Comparison of ENCODE assay signal across 8 cellular contexts in the genomic region with DNA sequence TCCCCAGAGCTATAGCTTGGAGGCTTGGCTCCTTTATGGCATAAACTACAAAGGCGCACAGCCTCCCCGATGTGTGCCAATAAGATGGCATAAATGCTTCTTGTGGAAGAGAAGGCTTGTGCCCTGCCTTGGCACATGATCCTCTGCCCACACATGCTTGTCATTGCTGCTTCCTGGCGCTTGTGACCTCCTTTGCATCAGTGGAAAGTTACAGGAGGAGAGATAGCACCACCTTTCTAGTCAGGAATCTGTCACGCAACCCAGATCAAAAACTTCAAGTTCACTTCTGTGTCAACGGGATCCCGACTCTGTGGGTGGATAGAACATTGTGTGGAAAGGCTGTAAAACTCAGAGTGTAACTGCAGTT.
A peak's percentile ranks its signal among the peaks of the same experiment; 100 is the strongest.
DNase-seq lines count a peak whose midpoint lies in the region; ATAC-seq and TF ChIP-seq lines count a peak whose summit lies in the region.

No MANE protein-coding gene starts in this region.

- DNase-seq in T-cell (peak in 7 of 34 experiments; percentile 5 to 48 (median 17)), mucosa of descending colon (no peak), NCI-H345 (lab: John Stamatoyannopoulos, UW) (no peak), HCEC 1CT (no peak)
- peak; percentile 68 to 87 for DNase-seq in activated naive CD4-positive, alpha-beta T cell treated with anti-CD3 and anti-CD28 coated beads, Interleukin-2, amount 50 U/mL, for 72 hours (ENCODE audit: low spot score in 2 of 2)
- peak in 5 of 6 experiments; percentile 14 to 43 (median 20) for DNase-seq in stimulated activated naive CD4-positive, alpha-beta T cell (lab: John Stamatoyannopoulos, UW)

- no peaks in the 10 kb centered on the region for H3K9me3 ChIP-seq in mucosa of descending colon

- CTCF ChIA-PET in T-cell (lab: Charles Lee): interaction anchor here (0.6 to 0.7 kb wide), 3 partner anchors 28 to 194 kb away, joined by 3 to 10 read pairs (median 4); no protein-coding TSS in a partner anchor

- intact Hi-C loops in mucosa of descending colon (cut with DNase I, micrococcal nuclease): no loop called here

- POLR2A ChIA-PET in T-cell (lab: Charles Lee): interaction anchor here in 1 of 2 donors (0.6 kb wide), 1 partner anchor 62 kb away, joined by 3 read pairs; no protein-coding TSS in a partner anchor

- H3K4me1 Mint-ChIP-seq in T-cell: peaks cover 76 to 92% (median 91%) of the 10 kb centered on the region in 3 donors

- no peaks in the 10 kb centered on the region for H3K36me3 ChIP-seq in mucosa of descending colon (ENCODE audit: low read depth)

- no peak overlapping the region for H3K4me3 ChIP-seq in mucosa of descending colon

- H3K27ac Mint-ChIP-seq in T-cell: peak overlapping the region; percentile 67 to 83
- peak overlapping the region; percentile 94 to 100 for H3K27ac Mint-ChIP-seq in activated naive CD4-positive, alpha-beta T cell treated with anti-CD3 and anti-CD28 coated beads, Interleukin-2, amount 50 U/mL, for 72 hours

- no peaks in the 10 kb centered on the region for H3K27me3 Mint-ChIP-seq in T-cell

- H3K9me3 Mint-ChIP-seq in T-cell: no peaks in the 10 kb centered on the region
- no peaks in the 10 kb centered on the region for H3K9me3 Mint-ChIP-seq in activated naive CD4-positive, alpha-beta T cell treated with anti-CD3 and anti-CD28 coated beads, Interleukin-2, amount 50 U/mL, for 72 hours

- H3K4me1 ChIP-seq in mucosa of descending colon (ENCODE audit: low read depth): peaks cover 12% of the 10 kb centered on the region

- peaks cover 42% of the 10 kb centered on the region for H3K36me3 Mint-ChIP-seq in T-cell
- H3K36me3 Mint-ChIP-seq in activated naive CD4-positive, alpha-beta T cell treated with anti-CD3 and anti-CD28 coated beads, Interleukin-2, amount 50 U/mL, for 72 hours: peaks cover 25 to 49% of the 10 kb centered on the region in 2 donors

- peak overlapping the region; percentile 4 to 12 (median 7) for H3K4me3 Mint-ChIP-seq in T-cell

- no peak for TF ChIP-seq CTCF in mucosa of descending colon (IDR thresholded peaks at IDR 0.05)

- ATAC-seq in T-cell (replicated peaks in 1 of 4): peak; percentile 35 to 65 (median 52)
- ATAC-seq in activated naive CD4-positive, alpha-beta T cell treated with anti-CD3 and anti-CD28 coated beads, Interleukin-2, amount 50 U/mL, for 72 hours: peak; percentile 80 to 85
- peak; percentile 53 for ATAC-seq in mucosa of descending colon
- no peak for ATAC-seq in HG02840 (IDR thresholded peaks at IDR 0.05; ENCODE audit: low FRiP score, unreplicated experiment)
- no peak for ATAC-seq in HG03457 (IDR thresholded peaks at IDR 0.05; ENCODE audit: unreplicated experiment)

Comparison
In these comparisons a context has a peak if more than half of its experiments do, and no peak if none do; other contexts are left out.
1. ATAC-seq: peak in T-cell (4 of 4), activated naive CD4-positive, alpha-beta T cell treated with anti-CD3 and anti-CD28 coated beads, Interleukin-2, amount 50 U/mL, for 72 hours (2 of 2) and mucosa of descending colon (single experiment); none in HG02840 (single experiment) and HG03457 (single experiment).
2. DNase-seq: peak in activated naive CD4-positive, alpha-beta T cell treated with anti-CD3 and anti-CD28 coated beads, Interleukin-2, amount 50 U/mL, for 72 hours (2 of 2) and stimulated activated naive CD4-positive, alpha-beta T cell (5 of 6); none in mucosa of descending colon (0 of 3), NCI-H345 (single experiment) and HCEC 1CT (single experiment).